In genomic region chr13:77717508-77717907, GRCh38 we compare ENCODE assay signal across 29 cellular contexts.
"Had no signal": no experiment of that assay in that cellular context is flagged by ENCODE, and none has a peak within 500 bp of the region (broad histone marks: within the 10 kb centered on the region; RNA-seq: fewer than 3 reads in every experiment).

No MANE protein-coding gene starts in this region.

- ATAC-seq: effector memory CD8-positive, alpha-beta T cell; left lobe of liver; mucosa of descending colon; natural killer cell treated with Interleukin-12 subunit alpha and Interleukin-12 subunit beta and Interleukin-15 and Interleukin-18, amount 100 ng/mL, for 72 hours; right lobe of liver; stimulated activated naive B cell treated with anti-CD40 and anti-IgM and Interleukin-4, amounts not matched to agents 10 μg/mL and 1 μg/mL and 100 μg/mL, for 72 hours had no signal

- H3K27me3 Mint-ChIP-seq: effector memory CD8-positive, alpha-beta T cell; memory B cell; naive B cell; natural killer cell treated with Interleukin-12 subunit alpha and Interleukin-12 subunit beta and Interleukin-15 and Interleukin-18, amount 100 ng/mL, for 72 hours; progenitor cell of endocrine pancreas; stimulated activated naive B cell treated with anti-CD40 and anti-IgM and Interleukin-4, amounts not matched to agents 10 μg/mL and 1 μg/mL and 100 μg/mL, for 72 hours; stimulated activated naive CD8-positive, alpha-beta T cell treated with anti-CD3 and anti-CD28 coated beads, Interleukin-15, Interleukin-2, amounts not matched to agents 100 ng/mL and 50 ng/mL, for 24 hours had no signal

- H3K27ac Mint-ChIP-seq: memory B cell; mesothelial cell of epicardium; natural killer cell treated with Interleukin-12 subunit alpha and Interleukin-12 subunit beta and Interleukin-15 and Interleukin-18, amount 100 ng/mL, for 72 hours; progenitor cell of endocrine pancreas; stimulated activated naive B cell treated with anti-CD40 and anti-IgM and Interleukin-4, amounts not matched to agents 10 μg/mL and 1 μg/mL and 100 μg/mL, for 72 hours; stimulated activated naive CD8-positive, alpha-beta T cell treated with anti-CD3 and anti-CD28 coated beads, Interleukin-15, Interleukin-2, amounts not matched to agents 100 ng/mL and 50 ng/mL, for 24 hours had no signal

- H3K4me1 ChIP-seq: esophagus squamous epithelium, parathyroid adenoma, right lobe of liver, tibial nerve, upper lobe of left lung had no signal

- H3K4me3 Mint-ChIP-seq: effector memory CD8-positive, alpha-beta T cell; memory B cell; mesothelial cell of epicardium; naive B cell; natural killer cell treated with Interleukin-12 subunit alpha and Interleukin-12 subunit beta and Interleukin-15 and Interleukin-18, amount 100 ng/mL, for 72 hours; neural crest cell; stimulated activated naive B cell treated with anti-CD40 and anti-IgM and Interleukin-4, amounts not matched to agents 10 μg/mL and 1 μg/mL and 100 μg/mL, for 72 hours; stimulated activated naive CD8-positive, alpha-beta T cell treated with anti-CD3 and anti-CD28 coated beads, Interleukin-15, Interleukin-2, amounts not matched to agents 100 ng/mL and 50 ng/mL, for 24 hours had no signal

- H3K27me3 ChIP-seq: esophagus squamous epithelium, neutrophil, right lobe of liver, tibial nerve, upper lobe of left lung had no signal

- H3K36me3 ChIP-seq: esophagus squamous epithelium, neutrophil, right lobe of liver, thoracic aorta had no signal

- H3K9me3 ChIP-seq: esophagus squamous epithelium, neutrophil, right lobe of liver, thoracic aorta had no signal

- H3K4me3 ChIP-seq: coronary artery, esophagus squamous epithelium, lung, mucosa of descending colon, right lobe of liver, thoracic aorta, tibial nerve, upper lobe of left lung had no signal

- H3K4me1 Mint-ChIP-seq: mesothelial cell of epicardium had no signal

- H3K27ac ChIP-seq: coronary artery, esophagus squamous epithelium, neutrophil, parathyroid adenoma, right lobe of liver, thoracic aorta, tibial nerve, upper lobe of left lung had no signal

- DNase-seq: dermis blood vessel endothelial cell; effector memory CD8-positive, alpha-beta T cell; erythroblast; esophagus squamous epithelium; foreskin melanocyte; glutamatergic neuron; hypothalamus; kidney; mucosa of descending colon; naive B cell; right lobe of liver; small intestine; stimulated activated CD4-positive, alpha-beta T cell treated with anti-CD3 and anti-CD28 coated beads, Interleukin-15, amount 100 ng/mL, for 24 hours; stimulated activated CD4-positive, alpha-beta T cell treated with anti-CD3 and anti-CD28 coated beads, Interleukin-2, amount 100 ng/mL, for 48 hours; stimulated activated naive B cell treated with anti-CD40 and anti-IgM and Interleukin-4, amounts not matched to agents 10 μg/mL and 1 μg/mL and 100 μg/mL, for 72 hours; upper lobe of left lung had no signal
